In the genomic region with DNA sequence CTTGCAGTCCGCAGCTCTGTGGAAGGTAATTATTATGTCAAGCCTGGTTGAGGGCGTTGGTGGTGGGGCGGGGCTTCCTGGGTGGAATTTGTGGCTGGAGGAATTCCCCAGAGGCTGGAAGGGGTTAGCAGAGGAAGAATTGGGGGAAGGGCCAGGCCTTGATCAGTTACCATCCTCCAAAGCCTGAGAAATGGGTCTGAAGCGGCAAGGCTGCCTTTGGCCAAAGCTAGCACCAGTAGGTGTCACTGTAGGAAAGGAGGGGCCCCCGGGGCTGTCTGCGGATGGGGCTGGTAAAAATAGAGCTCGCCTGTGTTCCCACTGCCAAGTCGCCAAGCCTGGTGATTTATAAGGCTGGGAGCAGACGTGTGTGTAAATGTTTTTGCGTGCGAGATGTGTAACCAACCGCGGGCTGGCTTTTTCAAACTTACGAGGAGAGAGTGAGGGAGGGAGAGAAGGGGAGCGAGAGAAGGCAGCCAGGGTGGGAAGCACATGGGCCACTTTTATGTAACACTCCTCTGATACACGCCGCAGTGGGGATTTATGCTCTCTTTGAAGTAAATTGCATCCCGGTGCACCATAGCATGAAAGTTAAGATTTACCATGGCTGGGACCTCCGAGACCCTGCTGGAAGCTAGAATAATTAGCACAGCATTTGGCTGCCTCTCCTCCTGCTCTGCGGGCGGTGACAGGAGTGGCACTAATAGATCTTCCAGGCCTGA, we compare ENCODE assay signal across 8 cellular contexts.
DNase-seq lines count a peak whose midpoint lies in the region; ATAC-seq and TF ChIP-seq lines count a peak whose summit lies in the region.

No MANE protein-coding gene starts in this region.

- H3K9me3 ChIP-seq in DND-41 (ENCODE audit: insufficient read depth, low read length, severe bottlenecking) = no peaks in the 10 kb centered on the region

- no peak overlapping the region for H3K27ac ChIP-seq in DND-41 (ENCODE audit: low read length)

- no peak overlapping the region for H3K4me2 ChIP-seq in DND-41 (ENCODE audit: insufficient read depth, low read length)

- peak; percentile 60; the same call in 1 of the 3 replicates for ATAC-seq in DND-41 (ENCODE audit: insufficient read depth, low read depth)
- no peak for ATAC-seq in GM19328 (IDR thresholded peaks at IDR 0.05; ENCODE audit: unreplicated experiment)
- no peak for ATAC-seq in GM21515 (IDR thresholded peaks at IDR 0.05; ENCODE audit: unreplicated experiment)

- TF ChIP-seq CTCF in DND-41 (IDR thresholded peaks at IDR 0.05; ENCODE audit: borderline replicate concordance, extremely low read depth, low read length, poor library complexity, severe bottlenecking) = peak; percentile 58

- H2AFZ ChIP-seq in DND-41 (ENCODE audit: low read depth, low read length) = no peak overlapping the region

- no peaks in the 10 kb centered on the region for H3K9me3 Mint-ChIP-seq in T-helper 2 cell treated with Interferon-gamma antibody and Interleukin-4, amounts not matched to agents 5 μg/mL and 100 μg/mL, for 36 hours

- H3K4me3 ChIP-seq in DND-41 (ENCODE audit: low read depth in 1 of 2, low read length in 2 of 2) (no peak overlapping the region), skeletal muscle cell (ENCODE audit: low read depth, low read length) (no peak overlapping the region)

- H3K9ac ChIP-seq in DND-41 (ENCODE audit: low read depth, low read length) = no peak overlapping the region

- no peaks in the 10 kb centered on the region for H4K20me1 ChIP-seq in DND-41 (ENCODE audit: insufficient read depth, low read length)

- H3K36me3 ChIP-seq in DND-41 (ENCODE audit: insufficient read depth, low read length) = no peaks in the 10 kb centered on the region

- H3K79me2 ChIP-seq in DND-41 (ENCODE audit: insufficient read depth, low read length) = no peaks in the 10 kb centered on the region

- no peaks in the 10 kb centered on the region for H3K4me1 ChIP-seq in DND-41 (ENCODE audit: insufficient read depth, low read length)

- peak overlapping the region; percentile 80 for H3K27ac Mint-ChIP-seq in T-helper 2 cell treated with Interferon-gamma antibody and Interleukin-4, amounts not matched to agents 5 μg/mL and 100 μg/mL, for 36 hours

- peaks cover 10% of the 10 kb centered on the region for H3K4me1 Mint-ChIP-seq in T-helper 2 cell treated with Interferon-gamma antibody and Interleukin-4, amounts not matched to agents 5 μg/mL and 100 μg/mL, for 36 hours (ENCODE audit: low read depth)

- peak; percentile 34 for DNase-seq in DND-41
- DNase-seq in KG1 (lab: John Stamatoyannopoulos, UW) = peak; percentile 15
- peak; percentile 42 for DNase-seq in T-helper 2 cell treated with Interferon-gamma antibody and Interleukin-4, amounts not matched to agents 5 μg/mL and 100 μg/mL, for 36 hours (ENCODE audit: low spot score)
- peak; percentile 88 for DNase-seq in astrocyte of the hippocampus (ENCODE audit: low read depth, low spot score)
- DNase-seq in iPS DF 19.7 (ENCODE audit: low read depth, low spot score) = peak; percentile 54
- DNase-seq in skeletal muscle cell (ENCODE audit: low read depth) = peak; percentile 68

- no peaks in the 10 kb centered on the region for H3K27me3 Mint-ChIP-seq in T-helper 2 cell treated with Interferon-gamma antibody and Interleukin-4, amounts not matched to agents 5 μg/mL and 100 μg/mL, for 36 hours (ENCODE audit: low read depth)

- no peaks in the 10 kb centered on the region for H3K27me3 ChIP-seq in DND-41 (ENCODE audit: insufficient read depth, low read length, poor library complexity)

- H3K36me3 Mint-ChIP-seq in T-helper 2 cell treated with Interferon-gamma antibody and Interleukin-4, amounts not matched to agents 5 μg/mL and 100 μg/mL, for 36 hours (ENCODE audit: low read depth) = no peaks in the 10 kb centered on the region

- peak overlapping the region; percentile 60 for H3K4me3 Mint-ChIP-seq in T-helper 2 cell treated with Interferon-gamma antibody and Interleukin-4, amounts not matched to agents 5 μg/mL and 100 μg/mL, for 36 hours

Comparison
In these comparisons a context has a peak if more than half of its experiments do, and no peak if none do; other contexts are left out.
1. DNase-seq: peak in every context shown above with its lines; median percentile 88 in astrocyte of the hippocampus; 68 in skeletal muscle cell; 54 in iPS DF 19.7; 42 in T-helper 2 cell treated with Interferon-gamma antibody and Interleukin-4, amounts not matched to agents 5 μg/mL and 100 μg/mL, for 36 hours; 34 in DND-41; 15 in KG1.